In genomic region chr18:79204889-79205807, GRCh38 we compare ENCODE assay signal across 32 cellular contexts.
"Had no signal": no experiment of that assay in that cellular context is flagged by ENCODE, and none has a peak within 500 bp of the region (broad histone marks: within the 10 kb centered on the region; RNA-seq: fewer than 3 reads in every experiment).

No MANE protein-coding gene starts in this region.

- ATAC-seq: naive thymus-derived CD8-positive, alpha-beta T cell; natural killer cell treated with Interleukin-12 subunit alpha and Interleukin-12 subunit beta and Interleukin-15 and Interleukin-18, amount 100 ng/mL, for 72 hours; psoas muscle; right cardiac atrium; sciatic nerve; stimulated activated memory B cell treated with anti-CD40 and anti-IgM and Interleukin-4, amounts not matched to agents 10 μg/mL and 1 μg/mL and 100 μg/mL, for 72 hours; stimulated activated naive CD8-positive, alpha-beta T cell treated with anti-CD3 and anti-CD28 coated beads, Interleukin-15, amount 100 ng/mL, for 72 hours; stimulated activated naive CD8-positive, alpha-beta T cell treated with anti-CD3 and anti-CD28 coated beads, Interleukin-15, Interleukin-2, amounts not matched to agents 100 U/mL and 50 U/mL, for 24 hours; upper lobe of right lung had no signal

- H2AFZ ChIP-seq: neural progenitor cell, parathyroid adenoma had no signal

- H3K27me3 ChIP-seq: neural progenitor cell, ovary, spleen, suprapubic skin, testis, tibial artery, transverse colon, upper lobe of right lung, uterus had no signal

- H3K9ac ChIP-seq: neural progenitor cell, parathyroid adenoma had no signal

- H3K27me3 Mint-ChIP-seq: naive thymus-derived CD8-positive, alpha-beta T cell; natural killer cell treated with Interleukin-12 subunit alpha and Interleukin-12 subunit beta and Interleukin-15 and Interleukin-18, amount 100 ng/mL, for 72 hours; progenitor cell of endocrine pancreas; stimulated activated memory B cell treated with anti-CD40 and anti-IgM and Interleukin-4, amounts not matched to agents 10 μg/mL and 1 μg/mL and 100 μg/mL, for 72 hours; stimulated activated naive CD8-positive, alpha-beta T cell treated with anti-CD3 and anti-CD28 coated beads, Interleukin-15, amount 100 ng/mL, for 72 hours; type B pancreatic cell had no signal

- DNase-seq: naive thymus-derived CD8-positive, alpha-beta T cell; nephron progenitor cell; occipital lobe; ovary; posterior cingulate gyrus; psoas muscle; right cardiac atrium; spleen; stimulated activated CD4-positive, alpha-beta T cell treated with anti-CD3 and anti-CD28 coated beads, Interleukin-12 subunit alpha, Interleukin-12 subunit beta, amount 100 ng/mL, for 4 hours; stimulated activated CD4-positive, alpha-beta T cell treated with anti-CD3 and anti-CD28 coated beads, Interleukin-1b, Interleukin-23, amount 100 ng/mL, for 48 hours; stimulated activated CD4-positive, alpha-beta T cell treated with anti-CD3 and anti-CD28 coated beads, Interleukin-4, amount 100 ng/mL, for 1 hour; stimulated activated CD4-positive, alpha-beta T cell treated with anti-CD3 and anti-CD28 coated beads, Interleukin-4, amount 100 ng/mL, for 4 hours; stimulated activated CD8-positive, alpha-beta memory T cell treated with anti-CD3 and anti-CD28 coated beads, Interleukin-4, amount 100 ng/mL, for 48 hours; stimulated activated naive CD4-positive, alpha-beta T cell; stimulated activated naive CD8-positive, alpha-beta T cell treated with anti-CD3 and anti-CD28 coated beads, Interleukin-15, amount 100 ng/mL, for 72 hours; stimulated activated naive CD8-positive, alpha-beta T cell treated with anti-CD3 and anti-CD28 coated beads, Interleukin-15, Interleukin-2, amounts not matched to agents 100 U/mL and 50 U/mL, for 24 hours; substantia nigra; testis; tibial artery; transverse colon; upper lobe of right lung; uterus had no signal

- H3K4me3 Mint-ChIP-seq: naive thymus-derived CD8-positive, alpha-beta T cell; natural killer cell treated with Interleukin-12 subunit alpha and Interleukin-12 subunit beta and Interleukin-15 and Interleukin-18, amount 100 ng/mL, for 72 hours; nephron progenitor cell; neural progenitor cell; stimulated activated memory B cell treated with anti-CD40 and anti-IgM and Interleukin-4, amounts not matched to agents 10 μg/mL and 1 μg/mL and 100 μg/mL, for 72 hours; stimulated activated naive CD8-positive, alpha-beta T cell treated with anti-CD3 and anti-CD28 coated beads, Interleukin-15, amount 100 ng/mL, for 72 hours; type B pancreatic cell had no signal

- H3K79me2 ChIP-seq: parathyroid adenoma had no signal

- H3K4me1 Mint-ChIP-seq: nephron progenitor cell; stimulated activated memory B cell treated with anti-CD40 and anti-IgM and Interleukin-4, amounts not matched to agents 10 μg/mL and 1 μg/mL and 100 μg/mL, for 72 hours had no signal

- H3K27ac ChIP-seq: neural progenitor cell, ovary, parathyroid adenoma, psoas muscle, skin epidermis, spleen, suprapubic skin, testis, tibial artery, transverse colon, upper lobe of right lung, uterus had no signal

- H3K4me2 ChIP-seq: neural progenitor cell, smooth muscle cell had no signal

- H3K36me3 ChIP-seq: neural progenitor cell, ovary, uterus had no signal

- H3K27ac Mint-ChIP-seq: naive thymus-derived CD8-positive, alpha-beta T cell; natural killer cell treated with Interleukin-12 subunit alpha and Interleukin-12 subunit beta and Interleukin-15 and Interleukin-18, amount 100 ng/mL, for 72 hours; nephron progenitor cell; neural progenitor cell; progenitor cell of endocrine pancreas; stimulated activated memory B cell treated with anti-CD40 and anti-IgM and Interleukin-4, amounts not matched to agents 10 μg/mL and 1 μg/mL and 100 μg/mL, for 72 hours; stimulated activated naive CD8-positive, alpha-beta T cell treated with anti-CD3 and anti-CD28 coated beads, Interleukin-15, amount 100 ng/mL, for 72 hours; type B pancreatic cell had no signal

- H3K4me1 ChIP-seq: neural progenitor cell, parathyroid adenoma, spleen, suprapubic skin, tibial artery, transverse colon, upper lobe of right lung, uterus had no signal

- H3K9me3 ChIP-seq: ovary, psoas muscle, spleen, suprapubic skin, testis, tibial artery, transverse colon, upper lobe of right lung, uterus had no signal

- H3K4me3 ChIP-seq: neural progenitor cell, ovary, psoas muscle, skin epidermis, smooth muscle cell, spleen, suprapubic skin, testis, tibial artery, transverse colon, upper lobe of right lung, uterus had no signal

- H3K9me3 Mint-ChIP-seq: naive thymus-derived CD8-positive, alpha-beta T cell; stimulated activated memory B cell treated with anti-CD40 and anti-IgM and Interleukin-4, amounts not matched to agents 10 μg/mL and 1 μg/mL and 100 μg/mL, for 72 hours had no signal
